23 cellular contexts compared by ENCODE assay signal in genomic region chr12:122026706-122027328, GRCh38. TPM values are rescaled to one million over a fixed set of nuclear protein-coding genes. Genes with fewer than 3 reads are reported as not detected.
A peak's percentile ranks its signal among the peaks of the same experiment; 100 is the strongest.
DNase-seq lines count a peak whose midpoint lies in the region; ATAC-seq and TF ChIP-seq lines count a peak whose summit lies in the region.
"Had no signal": no experiment of that assay in that cellular context is flagged by ENCODE, and none has a peak within 500 bp of the region (broad histone marks: within the 10 kb centered on the region; RNA-seq: fewer than 3 reads in every experiment).

No MANE protein-coding gene starts in this region.

- H3K27ac ChIP-seq in Panc1 (ENCODE audit: low read length): peak overlapping the region; percentile 41; the same call in 1 of the 2 replicates
- H3K27ac ChIP-seq in endodermal cell (ENCODE audit: low read depth, low read length): no peak overlapping the region
- H3K27ac ChIP-seq in thymus (ENCODE audit: low read depth): peak overlapping the region; percentile 36
- H3K27ac ChIP-seq in left lung: no peak overlapping the region
- H3K27ac ChIP-seq: hepatocyte, neutrophil had no signal

- CTCF ChIA-PET in activated naive CD4-positive, alpha-beta T cell treated with anti-CD3 and anti-CD28 coated beads for 36 hours (lab: Charles Lee): interaction anchor here (1.0 kb wide), 1 partner anchor 96 kb away, joined by 3 read pairs; no protein-coding TSS in a partner anchor
- CTCF ChIA-PET in Panc1 (lab: Charles Lee): interaction anchor here (0.7 to 0.8 kb wide), 2 partner anchors 17 to 108 kb away, joined by 5 read pairs; partner anchors contain the start of gene CFAP251

- H3K36me3 ChIP-seq in Panc1 (ENCODE audit: control insufficient read depth, insufficient read depth, low read length) (no peaks in the 10 kb centered on the region; the same call in 1 of the 2 replicates), endodermal cell (ENCODE audit: control insufficient read depth, insufficient read depth, low read length) (no peaks in the 10 kb centered on the region), thymus (ENCODE audit: control insufficient read depth, insufficient read depth) (peaks cover 14% of the 10 kb centered on the region), left lung (no peaks in the 10 kb centered on the region)
- H3K36me3 ChIP-seq: neutrophil had no signal

- POLR2A ChIA-PET in Panc1 (lab: Charles Lee): interaction anchor here (0.6 kb wide), 1 partner anchor 125 kb away, joined by 13 read pairs; no protein-coding TSS in a partner anchor

- 90 to 100% methylated on average over 1 to 7 of the region's 7 CpGs for WGBS in endodermal cell (ENCODE audit: insufficient coverage in 1 of 2, insufficient read length in 1 of 2), 2 experiments
- 86% methylated on average over 7 of the region's 7 CpGs for WGBS in thymus

- no peak overlapping the region for H3K4me3 ChIP-seq in Panc1 (ENCODE audit: low read depth in 2 of 2, low read length in 2 of 2)
- no peak overlapping the region for H3K4me3 ChIP-seq in endodermal cell (ENCODE audit: low read length)
- H3K4me3 ChIP-seq in thymus (ENCODE audit: low read length): no peak overlapping the region
- H3K4me3 ChIP-seq in left lung: no peak overlapping the region
- H3K4me3 ChIP-seq: hepatocyte had no signal

- no peak overlapping the region for H3K9ac ChIP-seq in endodermal cell (ENCODE audit: extremely low read depth, low read length, poor library complexity, severe bottlenecking)

- no peaks in the 10 kb centered on the region for H3K9me3 Mint-ChIP-seq in activated naive CD4-positive, alpha-beta T cell treated with anti-CD3 and anti-CD28 coated beads for 36 hours
- H3K9me3 Mint-ChIP-seq in endodermal cell (no peaks in the 10 kb centered on the region), HFFc6 (no peaks in the 10 kb centered on the region)
- H3K9me3 Mint-ChIP-seq: activated T-helper 1 cell treated with anti-CD3 and anti-CD28 coated beads, Interleukin-12 subunit alpha, Interleukin-12 subunit beta, Interleukin-2, Interleukin-4 antibody, amounts not matched to agents 30 ng/mL and 10 ng/mL and 1 ng/mL, durations not matched to agents 14 hours and 24 hours and 36 hours; effector memory CD8-positive, alpha-beta T cell; mesothelial cell of epicardium had no signal

- H3K4me1 Mint-ChIP-seq in activated naive CD4-positive, alpha-beta T cell treated with anti-CD3 and anti-CD28 coated beads for 36 hours (ENCODE audit: low read depth): peaks cover 4% of the 10 kb centered on the region
- H3K4me1 Mint-ChIP-seq in endodermal cell (peaks cover 2% of the 10 kb centered on the region), HFFc6 (ENCODE audit: low read depth) (peaks cover 8% of the 10 kb centered on the region)

- in situ Hi-C loops in Panc1 (cut with HindIII; ENCODE audit: low pct_unique_long_range_greater_than_20kb, low sequenced_read_pairs): no loop called here

- H3K27me3 Mint-ChIP-seq in activated naive CD4-positive, alpha-beta T cell treated with anti-CD3 and anti-CD28 coated beads for 36 hours (ENCODE audit: low read depth): peaks cover 6% of the 10 kb centered on the region
- H3K27me3 Mint-ChIP-seq in endodermal cell (ENCODE audit: insufficient read depth): no peaks in the 10 kb centered on the region
- H3K27me3 Mint-ChIP-seq in HFFc6 (ENCODE audit: insufficient read depth): peaks cover 3% of the 10 kb centered on the region; the same call in 1 of the 2 replicates

- no peaks in the 10 kb centered on the region for H3K9me3 ChIP-seq in Panc1 (ENCODE audit: control insufficient read depth, insufficient read depth, low read depth, low read length)
- H3K9me3 ChIP-seq in endodermal cell (ENCODE audit: control insufficient read depth, low read length): no peaks in the 10 kb centered on the region
- no peaks in the 10 kb centered on the region for H3K9me3 ChIP-seq in thymus (ENCODE audit: control insufficient read depth)
- no peaks in the 10 kb centered on the region for H3K9me3 ChIP-seq in left lung
- H3K9me3 ChIP-seq: neutrophil had no signal

- H3K36me3 Mint-ChIP-seq in activated naive CD4-positive, alpha-beta T cell treated with anti-CD3 and anti-CD28 coated beads for 36 hours (ENCODE audit: low read depth): peaks cover 1% of the 10 kb centered on the region
- peaks cover 2% of the 10 kb centered on the region for H3K36me3 Mint-ChIP-seq in endodermal cell (ENCODE audit: low read depth)
- no peaks in the 10 kb centered on the region for H3K36me3 Mint-ChIP-seq in HFFc6 (ENCODE audit: low read depth)
- H3K36me3 Mint-ChIP-seq: mesothelial cell of epicardium had no signal

- intact Hi-C loops in activated naive CD4-positive, alpha-beta T cell treated with anti-CD3 and anti-CD28 coated beads for 36 hours (cut with micrococcal nuclease): loop anchor here (2.0 kb wide), 1 partner anchor 108 kb away; the partner anchor contains the start of gene CFAP251
- intact Hi-C loops in Panc1 (cut with micrococcal nuclease; ENCODE audit: unreplicated experiment): no loop called here
- intact Hi-C loops in left lung (cut with DNase I): no loop called here

- H3K27me3 ChIP-seq in Panc1 (ENCODE audit: control insufficient read depth, insufficient read depth, low read length): no peaks in the 10 kb centered on the region
- H3K27me3 ChIP-seq in endodermal cell (ENCODE audit: control insufficient read depth, insufficient read depth, low read length, poor library complexity, severe bottlenecking): no peaks in the 10 kb centered on the region
- H3K27me3 ChIP-seq in thymus (ENCODE audit: control insufficient read depth, insufficient read depth): no peaks in the 10 kb centered on the region
- peaks cover 0 to 17% of the 10 kb centered on the region in 2 donors for H3K27me3 ChIP-seq in left lung
- H3K27me3 ChIP-seq: hepatocyte had no signal

- ATAC-seq in Panc1: no peak
- no peak for ATAC-seq in left lung
- ATAC-seq: effector memory CD8-positive, alpha-beta T cell; stimulated activated naive CD8-positive, alpha-beta T cell treated with anti-CD3 and anti-CD28 coated beads, Interleukin-15, Interleukin-2, amounts not matched to agents 100 U/mL and 50 U/mL, for 24 hours had no signal

- no TSS peak for BruUV-seq in Panc1 (replicated peaks; lab: Mats Ljungman, UMichigan)

- H3K27ac Mint-ChIP-seq in activated naive CD4-positive, alpha-beta T cell treated with anti-CD3 and anti-CD28 coated beads for 36 hours: no peak overlapping the region
- H3K27ac Mint-ChIP-seq in endodermal cell: no peak overlapping the region
- no peak overlapping the region for H3K27ac Mint-ChIP-seq in HFFc6
- H3K27ac Mint-ChIP-seq: activated T-helper 1 cell treated with anti-CD3 and anti-CD28 coated beads, Interleukin-12 subunit alpha, Interleukin-12 subunit beta, Interleukin-2, Interleukin-4 antibody, amounts not matched to agents 30 ng/mL and 10 ng/mL and 1 ng/mL, durations not matched to agents 14 hours and 24 hours and 36 hours; mesothelial cell of epicardium had no signal

- no peak overlapping the region for H3K4me3 Mint-ChIP-seq in activated naive CD4-positive, alpha-beta T cell treated with anti-CD3 and anti-CD28 coated beads for 36 hours
- H3K4me3 Mint-ChIP-seq in endodermal cell: no peak overlapping the region
- no peak overlapping the region for H3K4me3 Mint-ChIP-seq in HFFc6
- H3K4me3 Mint-ChIP-seq: activated T-helper 1 cell treated with anti-CD3 and anti-CD28 coated beads, Interleukin-12 subunit alpha, Interleukin-12 subunit beta, Interleukin-2, Interleukin-4 antibody, amounts not matched to agents 30 ng/mL and 10 ng/mL and 1 ng/mL, durations not matched to agents 14 hours and 24 hours and 36 hours; CD14-positive monocyte; effector memory CD8-positive, alpha-beta T cell; mesothelial cell of epicardium had no signal

- DNase-seq in activated naive CD4-positive, alpha-beta T cell treated with anti-CD3 and anti-CD28 coated beads for 36 hours: peak; percentile 14
- no peak for DNase-seq in activated naive CD4-positive, alpha-beta T cell (lab: John Stamatoyannopoulos, UW)
- DNase-seq in Panc1 (ENCODE audit: low read depth, low spot score) (no peak), endodermal cell (peak; percentile 62), HFFc6 (no peak), AG08395 (ENCODE audit: low spot score) (no peak), left lung (no peak)
- DNase-seq: activated CD4-positive, CD25-positive, alpha-beta regulatory T cell; activated CD8-positive, alpha-beta memory T cell treated with anti-CD3 and anti-CD28 coated beads for 24 hours; cerebellar nuclear complex; DMS53; effector memory CD8-positive, alpha-beta T cell; kidney; NCI-H1048; NCI-H2107; NCI-H82; stimulated activated naive CD8-positive, alpha-beta T cell treated with anti-CD3 and anti-CD28 coated beads, Interleukin-15, Interleukin-2, amounts not matched to agents 100 U/mL and 50 U/mL, for 24 hours had no signal

- TF ChIP-seq CTCF in Panc1 (IDR thresholded peaks at IDR 0.05): no peak
- TF ChIP-seq CTCF in endodermal cell (conservative IDR thresholded peaks at IDR 0.05): peak; percentile 19
- TF ChIP-seq CTCF in HFFc6 (IDR thresholded peaks at IDR 0.05): no peak
- TF ChIP-seq CTCF in left lung (IDR thresholded peaks at IDR 0.05): no peak

- H3K4me1 ChIP-seq in Panc1 (ENCODE audit: control insufficient read depth, insufficient read depth, low read length) (peaks cover 31% of the 10 kb centered on the region), endodermal cell (ENCODE audit: control insufficient read depth, insufficient read depth, low read length) (peaks cover 4% of the 10 kb centered on the region), thymus (ENCODE audit: control insufficient read depth, insufficient read depth, low read length) (peaks cover 34% of the 10 kb centered on the region), left lung (peaks cover 5 to 14% of the 10 kb centered on the region in 2 donors)

RNA-seq across cellular contexts. Expression of gene BCL7A, which starts 5.1 kb away (rescaled TPM):
- 1 to 10 TPM; 6.1 to 6.2 TPM for total RNA-seq in activated naive CD4-positive, alpha-beta T cell treated with anti-CD3 and anti-CD28 coated beads for 36 hours
- total RNA-seq in Panc1 (2021; ENCODE audit: unreplicated experiment) (14.5 TPM), endodermal cell (10 to 100 TPM; 22.3 to 28.9 TPM), left lung (10 to 100 TPM in 1 of 2 donors, 1 to 10 TPM in 1; 7.0 to 11.1 TPM)
- 15.1 TPM for polyA plus RNA-seq in Panc1 (2012; ENCODE audit: insufficient read length)
- 39.9 TPM for polyA plus RNA-seq in endodermal cell (2013, experiment 1 of 2)
- polyA plus RNA-seq in endodermal cell (2013, experiment 2 of 2): 39.2 TPM
- 5.5 TPM for polyA plus RNA-seq in thymus
- 1 to 10 TPM; 2.6 to 3.8 (median 3.4) TPM for total RNA-seq in HFFc6 (2021; fragmentation: NEBNext Ultra II Directional; extraction: Animal tissue kit (Norgen Biotek cat#: 25700))

RNA-seq across cellular contexts. Expression of gene MLXIP, which starts 51.7 kb away (rescaled TPM):
- 10 to 100 TPM; 18.8 to 22.0 TPM for total RNA-seq in activated naive CD4-positive, alpha-beta T cell treated with anti-CD3 and anti-CD28 coated beads for 36 hours
- total RNA-seq in Panc1 (2021; ENCODE audit: unreplicated experiment) (124 TPM), endodermal cell (10 to 100 TPM; 27.4 to 32.2 TPM), left lung (10 to 100 TPM; 48.1 to 62.6 TPM)
- 115 TPM for polyA plus RNA-seq in Panc1 (2012; ENCODE audit: insufficient read length)
- polyA plus RNA-seq in endodermal cell (2013, experiment 1 of 2): 21.0 TPM
- 18.5 TPM for polyA plus RNA-seq in endodermal cell (2013, experiment 2 of 2)
- polyA plus RNA-seq in thymus: 31.9 TPM
- 10 to 100 TPM; 19.0 to 23.8 (median 21.7) TPM for total RNA-seq in HFFc6 (2021; fragmentation: NEBNext Ultra II Directional; extraction: Animal tissue kit (Norgen Biotek cat#: 25700))

Comparison
In these comparisons a context has a peak if more than half of its experiments do, and no peak if none do; other contexts are left out.
1. DNase-seq: peak in activated naive CD4-positive, alpha-beta T cell treated with anti-CD3 and anti-CD28 coated beads for 36 hours (single experiment) and endodermal cell (single experiment); none in activated naive CD4-positive, alpha-beta T cell (0 of 4), Panc1 (single experiment), HFFc6 (single experiment), AG08395 (single experiment) and left lung (0 of 2).
2. H3K27ac ChIP-seq: peak in Panc1 (single experiment) and thymus (single experiment); none in endodermal cell (single experiment) and left lung (0 of 2).